Comparison of ENCODE assay signal across 8 cellular contexts in genomic region chr21:29514652-29515247, GRCh38.
"Had no signal": no experiment of that assay in that cellular context is flagged by ENCODE, and none has a peak within 500 bp of the region (broad histone marks: within the 10 kb centered on the region; RNA-seq: fewer than 3 reads in every experiment).

No MANE protein-coding gene starts in this region.

- ATAC-seq: GM12878 had no signal

- DNase-seq: GDM1, GF-D8 had no signal

- H3K4me3 ChIP-seq: GM12878 had no signal

- FAIRE-seq: G401.6, GM12878, GM12891, GM12892, GM18507, GM19239 had no signal
